ENCODE assay signal across 1 cellular context in the genomic region with DNA sequence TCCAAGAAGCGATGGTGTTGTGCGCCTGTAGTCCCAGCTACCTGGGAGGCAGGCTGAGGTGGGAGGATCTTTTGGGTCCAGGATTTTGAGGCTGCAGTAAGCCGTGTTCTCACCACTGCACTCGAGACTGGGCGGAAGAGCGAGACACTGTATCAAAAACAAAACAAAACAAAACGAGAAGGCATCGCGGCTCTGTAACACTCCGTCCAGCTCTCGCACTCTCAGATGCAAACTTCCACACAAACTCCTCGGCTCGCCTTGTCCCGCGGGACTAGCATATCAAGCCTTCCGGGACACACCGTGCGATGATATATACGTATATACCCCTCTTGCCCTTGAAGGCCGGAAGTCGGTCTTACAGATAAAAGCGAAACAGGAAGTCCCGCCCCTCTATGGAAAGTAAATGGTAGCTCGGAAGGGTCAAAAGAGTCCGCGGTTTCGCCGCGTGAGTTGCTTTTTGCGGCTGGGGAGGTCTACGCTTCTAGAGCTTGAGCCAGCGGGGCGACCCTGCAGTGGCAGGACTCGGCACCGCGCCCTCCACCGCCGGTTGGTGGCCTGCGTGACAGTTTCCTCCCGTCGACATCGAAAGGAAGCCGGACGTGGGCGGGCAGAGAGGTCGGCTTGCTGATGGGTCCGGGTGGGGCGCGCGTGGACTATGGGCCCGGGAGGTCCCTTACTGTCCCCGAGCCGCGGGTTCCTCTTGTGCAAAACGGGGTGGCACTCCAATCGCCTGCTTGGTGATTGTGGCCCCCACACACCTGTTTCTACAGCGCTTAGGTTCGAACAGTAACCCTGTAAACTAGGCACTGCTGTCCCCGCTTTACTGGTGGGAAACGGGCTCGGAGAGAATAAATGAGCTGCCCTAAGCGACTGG.
TF ChIP-seq lines count a peak whose summit lies in the region.

A gene with protein sequence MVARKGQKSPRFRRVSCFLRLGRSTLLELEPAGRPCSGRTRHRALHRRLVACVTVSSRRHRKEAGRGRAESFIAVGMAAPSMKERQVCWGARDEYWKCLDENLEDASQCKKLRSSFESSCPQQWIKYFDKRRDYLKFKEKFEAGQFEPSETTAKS (plus strand): TSS at position 393 of the 874 bp plus-strand sequence. CDS start 11 bp downstream, at position 404.

TF ChIP-seq in HepG2, 621 proteins besides CTCF, POLR2A, EP300 and RAD21 (continued from another document and continues in another):
- TF ChIP-seq ZNF550 (CRISPR knock-in tag; IDR thresholded peaks at IDR 0.05; ENCODE audit: borderline replicate concordance): 0 out of 2 replicates have a peak, but pooled peaks have one; percentile 25
- peak; percentile 75; the same call in 1 of the 2 replicates for TF ChIP-seq ZFP1 (CRISPR knock-in tag; IDR thresholded peaks at IDR 0.05)
- TF ChIP-seq, protein P1, sequence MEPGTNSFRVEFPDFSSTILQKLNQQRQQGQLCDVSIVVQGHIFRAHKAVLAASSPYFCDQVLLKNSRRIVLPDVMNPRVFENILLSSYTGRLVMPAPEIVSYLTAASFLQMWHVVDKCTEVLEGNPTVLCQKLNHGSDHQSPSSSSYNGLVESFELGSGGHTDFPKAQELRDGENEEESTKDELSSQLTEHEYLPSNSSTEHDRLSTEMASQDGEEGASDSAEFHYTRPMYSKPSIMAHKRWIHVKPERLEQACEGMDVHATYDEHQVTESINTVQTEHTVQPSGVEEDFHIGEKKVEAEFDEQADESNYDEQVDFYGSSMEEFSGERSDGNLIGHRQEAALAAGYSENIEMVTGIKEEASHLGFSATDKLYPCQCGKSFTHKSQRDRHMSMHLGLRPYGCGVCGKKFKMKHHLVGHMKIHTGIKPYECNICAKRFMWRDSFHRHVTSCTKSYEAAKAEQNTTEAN (CRISPR knock-in tag; conservative IDR thresholded peaks at IDR 0.05): 0 out of 2 replicates have a peak, but pooled peaks have one; percentile 43
- no peak for TF ChIP-seq BCL6 (CRISPR knock-in tag; IDR thresholded peaks at IDR 0.05)
- peak; percentile 71 for TF ChIP-seq ZNF343 (CRISPR knock-in tag; IDR thresholded peaks at IDR 0.05)
- TF ChIP-seq HES4 (CRISPR knock-in tag; IDR thresholded peaks at IDR 0.05; ENCODE audit: borderline replicate concordance): no peak; the same call in 1 of the 2 replicates
- TF ChIP-seq ADNP (CRISPR knock-in tag; IDR thresholded peaks at IDR 0.05): no peak
- TF ChIP-seq, protein P2, sequence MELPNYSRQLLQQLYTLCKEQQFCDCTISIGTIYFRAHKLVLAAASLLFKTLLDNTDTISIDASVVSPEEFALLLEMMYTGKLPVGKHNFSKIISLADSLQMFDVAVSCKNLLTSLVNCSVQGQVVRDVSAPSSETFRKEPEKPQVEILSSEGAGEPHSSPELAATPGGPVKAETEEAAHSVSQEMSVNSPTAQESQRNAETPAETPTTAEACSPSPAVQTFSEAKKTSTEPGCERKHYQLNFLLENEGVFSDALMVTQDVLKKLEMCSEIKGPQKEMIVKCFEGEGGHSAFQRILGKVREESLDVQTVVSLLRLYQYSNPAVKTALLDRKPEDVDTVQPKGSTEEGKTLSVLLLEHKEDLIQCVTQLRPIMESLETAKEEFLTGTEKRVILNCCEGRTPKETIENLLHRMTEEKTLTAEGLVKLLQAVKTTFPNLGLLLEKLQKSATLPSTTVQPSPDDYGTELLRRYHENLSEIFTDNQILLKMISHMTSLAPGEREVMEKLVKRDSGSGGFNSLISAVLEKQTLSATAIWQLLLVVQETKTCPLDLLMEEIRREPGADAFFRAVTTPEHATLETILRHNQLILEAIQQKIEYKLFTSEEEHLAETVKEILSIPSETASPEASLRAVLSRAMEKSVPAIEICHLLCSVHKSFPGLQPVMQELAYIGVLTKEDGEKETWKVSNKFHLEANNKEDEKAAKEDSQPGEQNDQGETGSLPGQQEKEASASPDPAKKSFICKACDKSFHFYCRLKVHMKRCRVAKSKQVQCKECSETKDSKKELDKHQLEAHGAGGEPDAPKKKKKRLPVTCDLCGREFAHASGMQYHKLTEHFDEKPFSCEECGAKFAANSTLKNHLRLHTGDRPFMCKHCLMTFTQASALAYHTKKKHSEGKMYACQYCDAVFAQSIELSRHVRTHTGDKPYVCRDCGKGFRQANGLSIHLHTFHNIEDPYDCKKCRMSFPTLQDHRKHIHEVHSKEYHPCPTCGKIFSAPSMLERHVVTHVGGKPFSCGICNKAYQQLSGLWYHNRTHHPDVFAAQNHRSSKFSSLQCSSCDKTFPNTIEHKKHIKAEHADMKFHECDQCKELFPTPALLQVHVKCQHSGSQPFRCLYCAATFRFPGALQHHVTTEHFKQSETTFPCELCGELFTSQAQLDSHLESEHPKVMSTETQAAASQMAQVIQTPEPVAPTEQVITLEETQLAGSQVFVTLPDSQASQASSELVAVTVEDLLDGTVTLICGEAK (IDR thresholded peaks at IDR 0.05): peak; percentile 80
- TF ChIP-seq, protein P2 (CRISPR knock-in tag; IDR thresholded peaks at IDR 0.05): peak; percentile 75
- TF ChIP-seq ZNF251 (CRISPR knock-in tag; IDR thresholded peaks at IDR 0.05): no peak
- TF ChIP-seq ZNF792 (CRISPR knock-in tag; IDR thresholded peaks at IDR 0.05): no peak; the same call in 1 of the 2 replicates
- TF ChIP-seq, protein P3, sequence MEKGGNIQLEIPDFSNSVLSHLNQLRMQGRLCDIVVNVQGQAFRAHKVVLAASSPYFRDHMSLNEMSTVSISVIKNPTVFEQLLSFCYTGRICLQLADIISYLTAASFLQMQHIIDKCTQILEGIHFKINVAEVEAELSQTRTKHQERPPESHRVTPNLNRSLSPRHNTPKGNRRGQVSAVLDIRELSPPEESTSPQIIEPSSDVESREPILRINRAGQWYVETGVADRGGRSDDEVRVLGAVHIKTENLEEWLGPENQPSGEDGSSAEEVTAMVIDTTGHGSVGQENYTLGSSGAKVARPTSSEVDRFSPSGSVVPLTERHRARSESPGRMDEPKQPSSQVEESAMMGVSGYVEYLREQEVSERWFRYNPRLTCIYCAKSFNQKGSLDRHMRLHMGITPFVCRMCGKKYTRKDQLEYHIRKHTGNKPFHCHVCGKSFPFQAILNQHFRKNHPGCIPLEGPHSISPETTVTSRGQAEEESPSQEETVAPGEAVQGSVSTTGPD (CRISPR knock-in tag; IDR thresholded peaks at IDR 0.05): peak; percentile 60; the same call in 1 of the 2 replicates
- TF ChIP-seq ZNF101 (CRISPR knock-in tag; IDR thresholded peaks at IDR 0.05; ENCODE audit: borderline replicate concordance, low read depth): peak; percentile 76; the same call in 1 of the 2 replicates
- TF ChIP-seq RBM39 (IDR thresholded peaks at IDR 0.05; ENCODE audit: low read depth, low read length, poor library complexity, severe bottlenecking): peak; percentile 91
- TF ChIP-seq GABPA (IDR thresholded peaks at IDR 0.05; ENCODE audit: low read depth, low read length): peak; percentile 81
- TF ChIP-seq GABPA (CRISPR knock-in tag; IDR thresholded peaks at IDR 0.05; ENCODE audit: low read depth): peak; percentile 99
- no peak for TF ChIP-seq ZNF790 (CRISPR knock-in tag; IDR thresholded peaks at IDR 0.05; ENCODE audit: borderline replicate concordance)
- TF ChIP-seq THAP11 (CRISPR knock-in tag; IDR thresholded peaks at IDR 0.05): peak; percentile 95
- peak; percentile 88; the same call in 1 of the 2 replicates for TF ChIP-seq KLF11 (CRISPR knock-in tag; IDR thresholded peaks at IDR 0.05)
- TF ChIP-seq NFKB2 (CRISPR knock-in tag; IDR thresholded peaks at IDR 0.05; ENCODE audit: borderline replicate concordance): peak; percentile 77; the same call in 1 of the 2 replicates
- TF ChIP-seq ZNF446 (CRISPR knock-in tag; IDR thresholded peaks at IDR 0.05): 0 out of 2 replicates have a peak, but pooled peaks have one; percentile 85
- peak; percentile 92 for TF ChIP-seq RBM22 (optimal IDR thresholded peaks at IDR 0.05; ENCODE audit: low read length)
- TF ChIP-seq ZNF713 (CRISPR knock-in tag; IDR thresholded peaks at IDR 0.05): 0 out of 2 replicates have a peak, but pooled peaks have one; percentile 43
- TF ChIP-seq, protein P4, sequence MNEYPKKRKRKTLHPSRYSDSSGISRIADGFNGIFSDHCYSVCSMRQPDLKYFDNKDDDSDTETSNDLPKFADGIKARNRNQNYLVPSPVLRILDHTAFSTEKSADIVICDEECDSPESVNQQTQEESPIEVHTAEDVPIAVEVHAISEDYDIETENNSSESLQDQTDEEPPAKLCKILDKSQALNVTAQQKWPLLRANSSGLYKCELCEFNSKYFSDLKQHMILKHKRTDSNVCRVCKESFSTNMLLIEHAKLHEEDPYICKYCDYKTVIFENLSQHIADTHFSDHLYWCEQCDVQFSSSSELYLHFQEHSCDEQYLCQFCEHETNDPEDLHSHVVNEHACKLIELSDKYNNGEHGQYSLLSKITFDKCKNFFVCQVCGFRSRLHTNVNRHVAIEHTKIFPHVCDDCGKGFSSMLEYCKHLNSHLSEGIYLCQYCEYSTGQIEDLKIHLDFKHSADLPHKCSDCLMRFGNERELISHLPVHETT (CRISPR knock-in tag; conservative IDR thresholded peaks at IDR 0.05): peak; percentile 84
- peak; percentile 90 for TF ChIP-seq MEF2D (CRISPR knock-in tag; IDR thresholded peaks at IDR 0.05)
- peak; percentile 70; the same call in 1 of the 2 replicates for TF ChIP-seq GFI1 (CRISPR knock-in tag; IDR thresholded peaks at IDR 0.05; ENCODE audit: borderline replicate concordance)
- TF ChIP-seq ZNF232 (CRISPR knock-in tag; IDR thresholded peaks at IDR 0.05; ENCODE audit: borderline replicate concordance): peak; percentile 40; the same call in 1 of the 2 replicates
- peak; percentile 92; the same call in 1 of the 2 replicates for TF ChIP-seq ZNF337 (CRISPR knock-in tag; IDR thresholded peaks at IDR 0.05; ENCODE audit: borderline replicate concordance, low read depth)
- TF ChIP-seq ZNF430 (CRISPR knock-in tag; IDR thresholded peaks at IDR 0.05): peak; percentile 80; the same call in 1 of the 2 replicates
- TF ChIP-seq, protein P5, sequence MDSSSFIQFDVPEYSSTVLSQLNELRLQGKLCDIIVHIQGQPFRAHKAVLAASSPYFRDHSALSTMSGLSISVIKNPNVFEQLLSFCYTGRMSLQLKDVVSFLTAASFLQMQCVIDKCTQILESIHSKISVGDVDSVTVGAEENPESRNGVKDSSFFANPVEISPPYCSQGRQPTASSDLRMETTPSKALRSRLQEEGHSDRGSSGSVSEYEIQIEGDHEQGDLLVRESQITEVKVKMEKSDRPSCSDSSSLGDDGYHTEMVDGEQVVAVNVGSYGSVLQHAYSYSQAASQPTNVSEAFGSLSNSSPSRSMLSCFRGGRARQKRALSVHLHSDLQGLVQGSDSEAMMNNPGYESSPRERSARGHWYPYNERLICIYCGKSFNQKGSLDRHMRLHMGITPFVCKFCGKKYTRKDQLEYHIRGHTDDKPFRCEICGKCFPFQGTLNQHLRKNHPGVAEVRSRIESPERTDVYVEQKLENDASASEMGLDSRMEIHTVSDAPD (CRISPR knock-in tag; IDR thresholded peaks at IDR 0.05): peak; percentile 87
- TF ChIP-seq, protein P6, sequence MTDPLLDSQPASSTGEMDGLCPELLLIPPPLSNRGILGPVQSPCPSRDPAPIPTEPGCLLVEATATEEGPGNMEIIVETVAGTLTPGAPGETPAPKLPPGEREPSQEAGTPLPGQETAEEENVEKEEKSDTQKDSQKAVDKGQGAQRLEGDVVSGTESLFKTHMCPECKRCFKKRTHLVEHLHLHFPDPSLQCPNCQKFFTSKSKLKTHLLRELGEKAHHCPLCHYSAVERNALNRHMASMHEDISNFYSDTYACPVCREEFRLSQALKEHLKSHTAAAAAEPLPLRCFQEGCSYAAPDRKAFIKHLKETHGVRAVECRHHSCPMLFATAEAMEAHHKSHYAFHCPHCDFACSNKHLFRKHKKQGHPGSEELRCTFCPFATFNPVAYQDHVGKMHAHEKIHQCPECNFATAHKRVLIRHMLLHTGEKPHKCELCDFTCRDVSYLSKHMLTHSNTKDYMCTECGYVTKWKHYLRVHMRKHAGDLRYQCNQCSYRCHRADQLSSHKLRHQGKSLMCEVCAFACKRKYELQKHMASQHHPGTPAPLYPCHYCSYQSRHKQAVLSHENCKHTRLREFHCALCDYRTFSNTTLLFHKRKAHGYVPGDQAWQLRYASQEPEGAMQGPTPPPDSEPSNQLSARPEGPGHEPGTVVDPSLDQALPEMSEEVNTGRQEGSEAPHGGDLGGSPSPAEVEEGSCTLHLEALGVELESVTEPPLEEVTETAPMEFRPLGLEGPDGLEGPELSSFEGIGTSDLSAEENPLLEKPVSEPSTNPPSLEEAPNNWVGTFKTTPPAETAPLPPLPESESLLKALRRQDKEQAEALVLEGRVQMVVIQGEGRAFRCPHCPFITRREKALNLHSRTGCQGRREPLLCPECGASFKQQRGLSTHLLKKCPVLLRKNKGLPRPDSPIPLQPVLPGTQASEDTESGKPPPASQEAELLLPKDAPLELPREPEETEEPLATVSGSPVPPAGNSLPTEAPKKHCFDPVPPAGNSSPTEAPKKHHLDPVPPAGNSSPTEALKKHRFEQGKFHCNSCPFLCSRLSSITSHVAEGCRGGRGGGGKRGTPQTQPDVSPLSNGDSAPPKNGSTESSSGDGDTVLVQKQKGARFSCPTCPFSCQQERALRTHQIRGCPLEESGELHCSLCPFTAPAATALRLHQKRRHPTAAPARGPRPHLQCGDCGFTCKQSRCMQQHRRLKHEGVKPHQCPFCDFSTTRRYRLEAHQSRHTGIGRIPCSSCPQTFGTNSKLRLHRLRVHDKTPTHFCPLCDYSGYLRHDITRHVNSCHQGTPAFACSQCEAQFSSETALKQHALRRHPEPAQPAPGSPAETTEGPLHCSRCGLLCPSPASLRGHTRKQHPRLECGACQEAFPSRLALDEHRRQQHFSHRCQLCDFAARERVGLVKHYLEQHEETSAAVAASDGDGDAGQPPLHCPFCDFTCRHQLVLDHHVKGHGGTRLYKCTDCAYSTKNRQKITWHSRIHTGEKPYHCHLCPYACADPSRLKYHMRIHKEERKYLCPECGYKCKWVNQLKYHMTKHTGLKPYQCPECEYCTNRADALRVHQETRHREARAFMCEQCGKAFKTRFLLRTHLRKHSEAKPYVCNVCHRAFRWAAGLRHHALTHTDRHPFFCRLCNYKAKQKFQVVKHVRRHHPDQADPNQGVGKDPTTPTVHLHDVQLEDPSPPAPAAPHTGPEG (CRISPR knock-in tag; IDR thresholded peaks at IDR 0.05): no peak
- 0 out of 2 replicates have a peak, but pooled peaks have one; percentile 68 for TF ChIP-seq ZNF552 (CRISPR knock-in tag; IDR thresholded peaks at IDR 0.05; ENCODE audit: borderline replicate concordance)
